Comparison of ENCODE assay signal across 25 cellular contexts in genomic region chr1:225668222-225668621, GRCh38. TPM values are rescaled to one million over a fixed set of nuclear protein-coding genes. Genes with fewer than 3 reads are reported as not detected.
A peak's percentile ranks its signal among the peaks of the same experiment; 100 is the strongest.
DNase-seq lines count a peak whose midpoint lies in the region; ATAC-seq, FAIRE-seq and TF ChIP-seq lines count a peak whose summit lies in the region.
"Had no signal": no experiment of that assay in that cellular context is flagged by ENCODE, and none has a peak within 500 bp of the region (broad histone marks: within the 10 kb centered on the region; RNA-seq: fewer than 3 reads in every experiment).

No MANE protein-coding gene starts in this region.

- FAIRE-seq in G401.6 (lab: Jason Lieb, UNC) (peak; percentile 13), K562 (lab: Jason Lieb, UNC) (no peak)
- FAIRE-seq: A204.1, GM12891, GM19239 had no signal

- no peaks in the 10 kb centered on the region for H3K79me2 ChIP-seq in K562 (ENCODE audit: control insufficient read depth, insufficient read depth, low read length)

- 8% methylated on average over 1 of the region's 1 CpG for WGBS in K562 (ENCODE audit: insufficient coverage, low coverage, missing lambda C conversion rate)

- POLR2A ChIA-PET in HEK293 (lab: Yijun Ruan, JAX) = no interaction called here
- POLR2A ChIA-PET in K562 (lab: Yijun Ruan, JAX) = interaction anchor here (0.6 kb wide), 1 partner anchor 32 kb away, joined by 3 read pairs; no protein-coding TSS in a partner anchor

- no TSS peak for BruUV-seq in K562 (replicated peaks; lab: Mats Ljungman, UMichigan)

- DNase-seq in K562 (ENCODE audit: extremely low read depth in 1 of 4, low spot score in 3 of 4) (no peak), cerebellar nuclear complex (lab: John Stamatoyannopoulos, UW) (no peak), mesenteric fat pad (ENCODE audit: low spot score) (no peak)
- DNase-seq: 8988T; ACHN; BE2C; C1 segment of cervical spinal cord; CD4-positive, alpha-beta memory T cell; CD4-positive, CD25-positive, alpha-beta regulatory T cell; CD8-positive, alpha-beta memory T cell; COR-L47; DMS 273 treated with DMSO at 0.1 percent for 48 hours; DMS153; DMS53; DMS79; DND-41; EL; GF-D8 had no signal

- in situ Hi-C loops in K562 (cut with MboI) = no loop called here

- intact Hi-C loops in K562 (cut with micrococcal nuclease) = no loop called here

- ATAC-seq in K562 = no peak

- no peak overlapping the region for H3K27ac ChIP-seq in HEK293 (ENCODE audit: extremely low read depth, low read depth, low read length)
- H3K27ac ChIP-seq in K562 (ENCODE audit: extremely low read depth, low read depth, low read length) = no peak overlapping the region
- H3K27ac ChIP-seq: BLaER1 had no signal

- H3K9ac ChIP-seq in K562 (ENCODE audit: insufficient read depth in 1 of 2, low read depth in 2 of 2, low read length in 2 of 2) = no peak overlapping the region
- H3K9ac ChIP-seq: BLaER1 had no signal

- H3K9me3 ChIP-seq in HEK293 (ENCODE audit: control insufficient read depth, insufficient read depth, low read depth, low read length) = no peaks in the 10 kb centered on the region
- no peaks in the 10 kb centered on the region for H3K9me3 ChIP-seq in K562 (replicated peaks; ENCODE audit: control insufficient read depth, insufficient read depth, low read depth, low read length)
- H3K9me3 ChIP-seq: BE2C, BLaER1 had no signal

- H2AFZ ChIP-seq in K562 (ENCODE audit: low read depth, low read length) = no peak overlapping the region

- CTCF ChIA-PET in HEK293 (lab: Yijun Ruan, JAX) (interaction anchor here (0.6 to 0.7 kb wide), 2 partner anchors 27 to 99 kb away, joined by 3 read pairs; no protein-coding TSS in a partner anchor), K562 (lab: Yijun Ruan, JAX; ENCODE audit: low intra/inter-chr PET ratio) (interaction anchor here (0.7 kb wide), 1 partner anchor 307 kb away, joined by 5 read pairs; no protein-coding TSS in a partner anchor)

- no peak for TF ChIP-seq POLR2A in K562 (conservative IDR thresholded peaks at IDR 0.05)

- H3K4me2 ChIP-seq in K562 (ENCODE audit: insufficient read depth, low read length) = no peak overlapping the region
- H3K4me2 ChIP-seq: BLaER1 had no signal

- no peaks in the 10 kb centered on the region for H3K36me3 ChIP-seq in HEK293 (ENCODE audit: control insufficient read depth in 2 of 2, insufficient read depth in 1 of 2, low read length in 2 of 2)
- H3K36me3 ChIP-seq in K562 (ENCODE audit: control insufficient read depth, insufficient read depth, low read length) = no peaks in the 10 kb centered on the region
- H3K36me3 ChIP-seq: BE2C, BLaER1 had no signal

- no peak for TF ChIP-seq CTCF in HEK293 (tag by site-specific recombination; IDR thresholded peaks at IDR 0.05)
- TF ChIP-seq CTCF in K562 (IDR thresholded peaks at IDR 0.05 in 2 of 3, conservative IDR thresholded peaks at IDR 0.05 in 1 of 3; ENCODE audit: insufficient read depth in 2 of 3, low read depth in 1 of 3, low read length in 3 of 3) = no peak

- H3K4me3 ChIP-seq in HEK293 (ENCODE audit: low read depth, low read length) = no peak overlapping the region
- H3K4me3 ChIP-seq in K562 = no peak overlapping the region
- H3K4me3 ChIP-seq: BLaER1 had no signal

- no peaks in the 10 kb centered on the region for H4K20me1 ChIP-seq in K562 (replicated peaks; ENCODE audit: control insufficient read depth, insufficient read depth, low read length)
- H4K20me1 ChIP-seq: BLaER1 had no signal

- TF ChIP-seq EP300 in K562 (IDR thresholded peaks at IDR 0.05; ENCODE audit: low read length) = no peak

- TF ChIP-seq RAD21 in K562 (CRISPR knock-in tag; conservative IDR thresholded peaks at IDR 0.05 in 1 of 2, IDR thresholded peaks at IDR 0.05 in 1 of 2) = no peak

- peaks cover 34 to 58% of the 10 kb centered on the region in 2 experiments; a peak in 4 of 5 replicates for H3K27me3 ChIP-seq in K562 (ENCODE audit: control insufficient read depth in 2 of 2, insufficient read depth in 2 of 2, low read length in 2 of 2)
- H3K27me3 ChIP-seq: BE2C, BLaER1 had no signal

- H3K9me1 ChIP-seq in K562 (ENCODE audit: control insufficient read depth, insufficient read depth, low read length) = no peaks in the 10 kb centered on the region

- no peaks in the 10 kb centered on the region for H3K4me1 ChIP-seq in HEK293 (ENCODE audit: control insufficient read depth, insufficient read depth, low read length)
- no peaks in the 10 kb centered on the region; a peak in 1 of 5 replicates for H3K4me1 ChIP-seq in K562 (replicated peaks in 1 of 2; ENCODE audit: control insufficient read depth in 2 of 2, insufficient read depth in 2 of 2, low read length in 2 of 2)
- H3K4me1 ChIP-seq: BLaER1 had no signal

TF ChIP-seq in HEK293, 187 proteins besides CTCF, POLR2A, EP300 and RAD21 (continues in another document):
- TF ChIP-seq ZNF391 (tag by site-specific recombination; IDR thresholded peaks at IDR 0.05; ENCODE audit: borderline replicate concordance, low read depth) = no peak
- TF ChIP-seq PRDM1 (tag by site-specific recombination; IDR thresholded peaks at IDR 0.05) = peak; percentile 83; the same call in 1 of the 2 replicates
- TF ChIP-seq KLF8 (tag by site-specific recombination; IDR thresholded peaks at IDR 0.05) = no peak
- TF ChIP-seq, protein P1, sequence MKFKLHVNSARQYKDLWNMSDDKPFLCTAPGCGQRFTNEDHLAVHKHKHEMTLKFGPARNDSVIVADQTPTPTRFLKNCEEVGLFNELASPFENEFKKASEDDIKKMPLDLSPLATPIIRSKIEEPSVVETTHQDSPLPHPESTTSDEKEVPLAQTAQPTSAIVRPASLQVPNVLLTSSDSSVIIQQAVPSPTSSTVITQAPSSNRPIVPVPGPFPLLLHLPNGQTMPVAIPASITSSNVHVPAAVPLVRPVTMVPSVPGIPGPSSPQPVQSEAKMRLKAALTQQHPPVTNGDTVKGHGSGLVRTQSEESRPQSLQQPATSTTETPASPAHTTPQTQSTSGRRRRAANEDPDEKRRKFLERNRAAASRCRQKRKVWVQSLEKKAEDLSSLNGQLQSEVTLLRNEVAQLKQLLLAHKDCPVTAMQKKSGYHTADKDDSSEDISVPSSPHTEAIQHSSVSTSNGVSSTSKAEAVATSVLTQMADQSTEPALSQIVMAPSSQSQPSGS (tag by site-specific recombination; IDR thresholded peaks at IDR 0.05; ENCODE audit: low read depth) = peak; percentile 95
- no peak for TF ChIP-seq HOXD13 (CRISPR knock-in tag; IDR thresholded peaks at IDR 0.05; ENCODE audit: borderline replicate concordance)
- TF ChIP-seq WT1 (tag by site-specific recombination; IDR thresholded peaks at IDR 0.05) = no peak
- no peak for TF ChIP-seq SP2 (tag by site-specific recombination; IDR thresholded peaks at IDR 0.05)
- TF ChIP-seq ZNF366 (tag by site-specific recombination; conservative IDR thresholded peaks at IDR 0.05) = 0 out of 2 replicates have a peak, but pooled peaks have one; percentile 6
- TF ChIP-seq ZNF48 (tag by site-specific recombination; IDR thresholded peaks at IDR 0.05) = no peak

TF ChIP-seq in K562, 482 proteins besides CTCF, POLR2A, EP300 and RAD21:
- TF ChIP-seq ATF3 (IDR thresholded peaks at IDR 0.05) = peak; percentile 57
- TF ChIP-seq ATF3 (CRISPR knock-in tag; conservative IDR thresholded peaks at IDR 0.05) = no peak
- no peak for TF ChIP-seq ZSCAN32 (CRISPR knock-in tag; IDR thresholded peaks at IDR 0.05)

RNA-seq across cellular contexts. Expression of gene ENAH, which starts 15.3 kb away (rescaled TPM):
- total RNA-seq in K562 (2011; cell fraction: chromatin; rRNA removed; ENCODE audit: low replicate concordance) = 0.56 and 1.1 TPM in 2 replicates
- under 0.01 TPM in 1 of 2 replicates, not detected in the other for total RNA-seq in K562 (2011; cell fraction: nucleolus; rRNA removed)
- total RNA-seq in K562 (2011; cell fraction: nucleoplasm; rRNA removed) = 0.15 and 0.69 TPM in 2 replicates
- 0.05 and 0.12 TPM in 2 replicates for total RNA-seq in K562 (2014; rRNA removed)
- total RNA-seq in K562 (2014; rRNA removed; fragmentation: Illumina TruSeq; extraction: Trizol) = 0.10 and 0.15 TPM in 2 replicates
- 0.15 and 0.29 TPM in 2 replicates for total RNA-seq in K562 (2015; rRNA removed; fragmentation: Illumina TruSeq; extraction: Trizol)
- 0.55 and 0.85 TPM in 2 replicates for total RNA-seq in K562 (2021)
- polyA plus RNA-seq in K562 (2011; rRNA removed) = 0.34 and 1.2 TPM in 2 replicates
- 0.01 and 0.10 TPM in 2 replicates for polyA plus RNA-seq in K562 (2011; cell fraction: cytosol; rRNA removed)
- 0.21 and 0.44 TPM in 2 replicates for polyA plus RNA-seq in K562 (2011; cell fraction: nucleus; rRNA removed)
- 0.06 and 0.14 TPM in 2 replicates for polyA plus RNA-seq in K562 (2012)
- polyA plus RNA-seq in K562 (2014; fragmentation: Illumina TruSeq; extraction: Trizol) = 0.06 and 0.33 TPM in 2 replicates
- polyA plus RNA-seq in K562 (2014; fragmentation: Nextera tagmentation; extraction: Ambion mirVana) = under 1 TPM; 0.03 to 0.13 TPM
- 0.05 TPM in 1 of 2 replicates, not detected in the other for polyA plus RNA-seq in K562 (2014; rRNA removed)
- 1.8 and 4.3 TPM in 2 replicates for polyA minus RNA-seq in K562 (2011; rRNA and poly(A)+ RNA removed)
- polyA minus RNA-seq in K562 (2011; cell fraction: cytosol; rRNA and poly(A)+ RNA removed) = 1.5 TPM in 1 of 2 replicates, not detected in the other
- 0.22 and 0.40 TPM in 2 replicates for polyA minus RNA-seq in K562 (2011; cell fraction: nucleus; rRNA and poly(A)+ RNA removed)
- 51.9 TPM for total RNA-seq in mesenteric fat pad
- total RNA-seq: CD4-positive, CD25-positive, alpha-beta regulatory T cell had no signal
- polyA plus RNA-seq: CD14-positive monocyte; CD4-positive, alpha-beta memory T cell; CD8-positive, alpha-beta memory T cell had no signal

Comparison
In these comparisons a context has a peak if more than half of its experiments do, and no peak if none do; other contexts are left out.
1. RNA of gene ENAH, which starts 15.3 kb away (total RNA-seq): 51.9 TPM in mesenteric fat pad (single experiment); under 0.01 to 1.1 TPM in K562; every median in the first group is over 10 times any median in the second.